Comparison of ENCODE assay signal across 24 cellular contexts in genomic region chr5:14218011-14218410, GRCh38.
A peak's percentile ranks its signal among the peaks of the same experiment; 100 is the strongest.
DNase-seq lines count a peak whose midpoint lies in the region; ATAC-seq and TF ChIP-seq lines count a peak whose summit lies in the region.
"Had no signal": no experiment of that assay in that cellular context is flagged by ENCODE, and none has a peak within 500 bp of the region (broad histone marks: within the 10 kb centered on the region; RNA-seq: fewer than 3 reads in every experiment).

No MANE protein-coding gene starts in this region.

- peaks cover 79% of the 10 kb centered on the region for H3K4me1 Mint-ChIP-seq in nephron
- peaks cover 4% of the 10 kb centered on the region for H3K4me1 Mint-ChIP-seq in activated CD8-positive, alpha-beta T cell treated with anti-CD3 and anti-CD28 coated beads for 36 hours (ENCODE audit: low read depth)

- H3K27ac Mint-ChIP-seq in nephron = peak overlapping the region; percentile 21 to 71 (median 37)
- no peak overlapping the region for H3K27ac Mint-ChIP-seq in activated CD8-positive, alpha-beta T cell treated with anti-CD3 and anti-CD28 coated beads for 36 hours
- H3K27ac Mint-ChIP-seq: activated T-cell treated with anti-CD3 and anti-CD28 coated beads, Interleukin-2, amount 50 U/mL, for 24 hours had no signal

- POLR2A ChIA-PET in activated CD8-positive, alpha-beta T cell treated with anti-CD3 and anti-CD28 coated beads for 36 hours (lab: Charles Lee) = no interaction called here

- H3K4me3 ChIP-seq in left ventricle myocardium inferior (no peak overlapping the region), esophagus muscularis mucosa (no peak overlapping the region)
- H3K4me3 ChIP-seq: cardiac muscle cell, testis had no signal

- ATAC-seq in Right ventricle myocardium superior (ENCODE audit: poor library complexity) = no peak
- no peak for ATAC-seq in activated CD8-positive, alpha-beta T cell treated with anti-CD3 and anti-CD28 coated beads for 36 hours
- ATAC-seq: SK-N-SH treated with all-trans-retinoic acid at 6 μM for 48 hours had no signal

- H3K9me3 ChIP-seq in left ventricle myocardium inferior (replicated peaks) (no peaks in the 10 kb centered on the region), esophagus muscularis mucosa (no peaks in the 10 kb centered on the region)
- H3K9me3 ChIP-seq: testis had no signal

- H3K4me1 ChIP-seq in left ventricle myocardium inferior (peaks cover 78% of the 10 kb centered on the region), esophagus muscularis mucosa (peaks cover 53 to 87% (median 77%) of the 10 kb centered on the region in 4 donors)

- H3K4me3 Mint-ChIP-seq in nephron = no peak overlapping the region
- no peak overlapping the region for H3K4me3 Mint-ChIP-seq in activated CD8-positive, alpha-beta T cell treated with anti-CD3 and anti-CD28 coated beads for 36 hours
- H3K4me3 Mint-ChIP-seq: activated T-cell treated with anti-CD3 and anti-CD28 coated beads, Interleukin-2, amount 50 U/mL, for 24 hours; dendritic cell treated with granulocyte-macrophage colony-stimulating factor and Interleukin-4, amounts not matched to agents 40 ng/mL and 50 ng/mL, for 4 days; neural crest cell had no signal

- no peaks in the 10 kb centered on the region for H3K9me3 Mint-ChIP-seq in nephron
- H3K9me3 Mint-ChIP-seq in activated CD8-positive, alpha-beta T cell treated with anti-CD3 and anti-CD28 coated beads for 36 hours = no peaks in the 10 kb centered on the region
- H3K9me3 Mint-ChIP-seq: activated T-cell treated with anti-CD3 and anti-CD28 coated beads, Interleukin-2, amount 50 U/mL, for 24 hours; dendritic cell treated with granulocyte-macrophage colony-stimulating factor and Interleukin-4, amounts not matched to agents 40 ng/mL and 50 ng/mL, for 4 days; neural crest cell had no signal

- intact Hi-C loops in left ventricle myocardium inferior (cut with micrococcal nuclease) = no loop called here
- intact Hi-C loops in Right ventricle myocardium superior (cut with DNase I) = no loop called here
- intact Hi-C loops in esophagus muscularis mucosa (cut with DNase I) = loop anchor here (5.0 kb wide), 1 partner anchor 44 kb away; no protein-coding TSS in a partner anchor
- intact Hi-C loops in activated CD8-positive, alpha-beta T cell treated with anti-CD3 and anti-CD28 coated beads for 36 hours (cut with micrococcal nuclease) = no loop called here

- DNase-seq in left ventricle myocardium inferior (no peak), Right ventricle myocardium superior (no peak), esophagus muscularis mucosa (ENCODE audit: extremely low spot score) (no peak), SIG-M5 treated with dmso at 0.1 percent for 504 hours (lab: John Stamatoyannopoulos, UW; ENCODE audit: unreplicated experiment) (no peak), NCI-H2227 treated with DMSO at 0.1 percent for 48 hours (lab: John Stamatoyannopoulos, UW) (no peak), D341Med (ENCODE audit: low spot score) (no peak)
- DNase-seq in activated CD8-positive, alpha-beta T cell treated with anti-CD3 and anti-CD28 coated beads for 36 hours = no peak
- DNase-seq: 8988T; activated CD4-positive, CD25-positive, alpha-beta regulatory T cell treated with anti-CD3 and anti-CD28 coated beads, Interleukin-2, amount 50 U/mL, for 72 hours; activated CD8-positive, alpha-beta memory T cell treated with anti-CD3 and anti-CD28 coated beads for 24 hours; activated T-cell treated with anti-CD3 and anti-CD28 coated beads, Interleukin-2, amount 50 U/mL, for 24 hours; AML-193; amygdala; glutamatergic neuron; NCI-H1417 treated with DMSO at 0.1 percent for 48 hours; NCI-H2107; NCI-H510A; stimulated activated CD4-positive, alpha-beta T cell treated with anti-CD3 and anti-CD28 coated beads, Interleukin-1b, Interleukin-23, amount 100 ng/mL, for 48 hours; testis had no signal

- peak overlapping the region; percentile 54 for H3K27ac ChIP-seq in left ventricle myocardium inferior (replicated peaks)
- H3K27ac ChIP-seq in esophagus muscularis mucosa (replicated peaks in 1 of 4) = peak overlapping the region; percentile 70 to 81 (median 72)

- no peak for TF ChIP-seq POLR2A in esophagus muscularis mucosa (IDR thresholded peaks at IDR 0.05; ENCODE audit: low read depth)

- H3K27me3 Mint-ChIP-seq in nephron (ENCODE audit: low read depth) = no peaks in the 10 kb centered on the region
- H3K27me3 Mint-ChIP-seq in activated CD8-positive, alpha-beta T cell treated with anti-CD3 and anti-CD28 coated beads for 36 hours = peaks cover 14% of the 10 kb centered on the region
- H3K27me3 Mint-ChIP-seq: dendritic cell treated with granulocyte-macrophage colony-stimulating factor and Interleukin-4, amounts not matched to agents 40 ng/mL and 50 ng/mL, for 4 days had no signal

- TF ChIP-seq CTCF in left ventricle myocardium inferior (IDR thresholded peaks at IDR 0.05; ENCODE audit: borderline replicate concordance) (no peak), esophagus muscularis mucosa (IDR thresholded peaks at IDR 0.05) (no peak), nephron (IDR thresholded peaks at IDR 0.05; ENCODE audit: unreplicated experiment in 3 of 3) (no peak)
- TF ChIP-seq CTCF in activated CD8-positive, alpha-beta T cell treated with anti-CD3 and anti-CD28 coated beads for 36 hours (IDR thresholded peaks at IDR 0.05) = no peak

- H3K27me3 ChIP-seq in left ventricle myocardium inferior (ENCODE audit: low read depth) = no peaks in the 10 kb centered on the region
- H3K27me3 ChIP-seq in esophagus muscularis mucosa = no peaks in the 10 kb centered on the region
- H3K27me3 ChIP-seq: cardiac muscle cell, testis had no signal

- TF ChIP-seq EP300 in esophagus muscularis mucosa (IDR thresholded peaks at IDR 0.05) = no peak

- CTCF ChIA-PET in activated CD8-positive, alpha-beta T cell treated with anti-CD3 and anti-CD28 coated beads for 36 hours (lab: Charles Lee) = no interaction called here

- no peaks in the 10 kb centered on the region for H3K36me3 Mint-ChIP-seq in nephron (ENCODE audit: low read depth)
- H3K36me3 Mint-ChIP-seq in activated CD8-positive, alpha-beta T cell treated with anti-CD3 and anti-CD28 coated beads for 36 hours (ENCODE audit: low read depth) = no peaks in the 10 kb centered on the region

- WGBS in esophagus muscularis mucosa = 57% methylated on average over 3 of the region's 3 CpGs

- H3K36me3 ChIP-seq in left ventricle myocardium inferior = no peaks in the 10 kb centered on the region
- no peaks in the 10 kb centered on the region for H3K36me3 ChIP-seq in esophagus muscularis mucosa
- H3K36me3 ChIP-seq: cardiac muscle cell had no signal
